ENCODE assay signal across 10 cellular contexts in genomic region chr10:77321868-77322267, GRCh38.
"Had no signal": no experiment of that assay in that cellular context is flagged by ENCODE, and none has a peak within 500 bp of the region (broad histone marks: within the 10 kb centered on the region; RNA-seq: fewer than 3 reads in every experiment).

No MANE protein-coding gene starts in this region.

- H3K27ac Mint-ChIP-seq: activated CD4-positive, alpha-beta memory T cell treated with anti-CD3 and anti-CD28 coated beads, Interleukin-2, amount 10 ng/mL, durations not matched to agents 7 days and 5 days; stimulated activated effector memory CD8-positive, alpha-beta T cell treated with anti-CD3 and anti-CD28 coated beads, Interleukin-12 subunit alpha, Interleukin-12 subunit beta, amount 100 ng/mL, for 72 hours; WTC11 had no signal

- H3K4me3 Mint-ChIP-seq: activated CD4-positive, alpha-beta memory T cell treated with anti-CD3 and anti-CD28 coated beads, Interleukin-2, amount 10 ng/mL, durations not matched to agents 7 days and 5 days; activated T-cell treated with anti-CD3 and anti-CD28 coated beads, Interleukin-2, amount 50 U/mL, for 4 hours; naive thymus-derived CD4-positive, alpha-beta T cell; stimulated activated effector memory CD8-positive, alpha-beta T cell treated with anti-CD3 and anti-CD28 coated beads, Interleukin-12 subunit alpha, Interleukin-12 subunit beta, amount 100 ng/mL, for 72 hours; WTC11 had no signal

- DNase-seq: activated CD4-positive, alpha-beta memory T cell treated with anti-CD3 and anti-CD28 coated beads, Interleukin-2, amount 10 ng/mL, durations not matched to agents 7 days and 5 days; activated CD4-positive, alpha-beta T cell treated with anti-CD3 and anti-CD28 coated beads for 4 hours; activated effector memory CD4-positive, alpha-beta T cell treated with Interleukin-2 at 50 U/mL for 16 hours; activated naive CD4-positive, alpha-beta T cell treated with anti-CD3 and anti-CD28 coated beads, Interleukin-2, amount 50 U/mL, for 16 hours; activated T-cell treated with anti-CD3 and anti-CD28 coated beads, Interleukin-2, amount 50 U/mL, for 4 hours; left lung; mucosa of descending colon; naive thymus-derived CD4-positive, alpha-beta T cell had no signal

- H3K36me3 Mint-ChIP-seq: naive thymus-derived CD4-positive, alpha-beta T cell; stimulated activated effector memory CD8-positive, alpha-beta T cell treated with anti-CD3 and anti-CD28 coated beads, Interleukin-12 subunit alpha, Interleukin-12 subunit beta, amount 100 ng/mL, for 72 hours; WTC11 had no signal

- H3K4me1 Mint-ChIP-seq: activated CD4-positive, alpha-beta memory T cell treated with anti-CD3 and anti-CD28 coated beads, Interleukin-2, amount 10 ng/mL, durations not matched to agents 7 days and 5 days; naive thymus-derived CD4-positive, alpha-beta T cell; stimulated activated effector memory CD8-positive, alpha-beta T cell treated with anti-CD3 and anti-CD28 coated beads, Interleukin-12 subunit alpha, Interleukin-12 subunit beta, amount 100 ng/mL, for 72 hours had no signal

- ATAC-seq: activated T-cell treated with anti-CD3 and anti-CD28 coated beads, Interleukin-2, amount 50 U/mL, for 4 hours; left lung; mucosa of descending colon; naive thymus-derived CD4-positive, alpha-beta T cell; stimulated activated effector memory CD8-positive, alpha-beta T cell treated with anti-CD3 and anti-CD28 coated beads, Interleukin-12 subunit alpha, Interleukin-12 subunit beta, amount 100 ng/mL, for 72 hours; WTC11 had no signal

- H3K9me3 Mint-ChIP-seq: activated CD4-positive, alpha-beta memory T cell treated with anti-CD3 and anti-CD28 coated beads, Interleukin-2, amount 10 ng/mL, durations not matched to agents 7 days and 5 days; activated T-cell treated with anti-CD3 and anti-CD28 coated beads, Interleukin-2, amount 50 U/mL, for 4 hours; stimulated activated effector memory CD8-positive, alpha-beta T cell treated with anti-CD3 and anti-CD28 coated beads, Interleukin-12 subunit alpha, Interleukin-12 subunit beta, amount 100 ng/mL, for 72 hours had no signal

- H3K27me3 Mint-ChIP-seq: activated CD4-positive, alpha-beta memory T cell treated with anti-CD3 and anti-CD28 coated beads, Interleukin-2, amount 10 ng/mL, durations not matched to agents 7 days and 5 days had no signal
